9 cellular contexts compared by ENCODE assay signal in the genomic region with DNA sequence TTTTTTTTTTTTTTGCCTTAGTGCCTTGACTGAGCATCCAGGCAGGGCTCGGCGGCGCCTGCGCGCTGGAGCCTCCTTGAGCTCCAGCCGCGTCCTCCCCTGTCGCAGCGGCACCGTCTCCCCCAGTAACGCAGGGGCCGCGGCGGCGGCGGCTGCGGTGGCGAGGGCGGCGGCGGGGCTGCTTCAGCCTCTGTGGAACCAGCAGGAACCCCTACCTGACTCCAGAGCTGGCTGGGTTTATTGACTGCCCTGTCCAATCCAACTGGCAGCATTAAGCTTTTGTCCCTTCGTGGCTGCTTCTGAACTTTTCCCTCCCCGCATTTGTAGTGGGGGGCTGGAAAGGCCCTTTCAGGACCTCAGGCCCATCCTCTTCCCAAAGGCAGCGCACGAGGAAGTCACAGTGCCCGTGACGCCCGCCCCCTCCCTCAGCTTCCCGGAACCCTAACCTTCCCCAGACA. TPM values are rescaled to one million over a fixed set of nuclear protein-coding genes. Genes with fewer than 3 reads are reported as not detected.
DNase-seq lines count a peak whose midpoint lies in the region; ATAC-seq and TF ChIP-seq lines count a peak whose summit lies in the region.
"Had no signal": no experiment of that assay in that cellular context is flagged by ENCODE, and none has a peak within 500 bp of the region (broad histone marks: within the 10 kb centered on the region; RNA-seq: fewer than 3 reads in every experiment).

A gene with protein sequence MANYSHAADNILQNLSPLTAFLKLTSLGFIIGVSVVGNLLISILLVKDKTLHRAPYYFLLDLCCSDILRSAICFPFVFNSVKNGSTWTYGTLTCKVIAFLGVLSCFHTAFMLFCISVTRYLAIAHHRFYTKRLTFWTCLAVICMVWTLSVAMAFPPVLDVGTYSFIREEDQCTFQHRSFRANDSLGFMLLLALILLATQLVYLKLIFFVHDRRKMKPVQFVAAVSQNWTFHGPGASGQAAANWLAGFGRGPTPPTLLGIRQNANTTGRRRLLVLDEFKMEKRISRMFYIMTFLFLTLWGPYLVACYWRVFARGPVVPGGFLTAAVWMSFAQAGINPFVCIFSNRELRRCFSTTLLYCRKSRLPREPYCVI (minus strand): TSS at position 397 of the 458 bp plus-strand sequence. CDS start 2,106 bp downstream, outside the sequence.

- POLR2A ChIA-PET in SK-N-SH (lab: Yijun Ruan, JAX): interaction anchor here (0.9 to 1.2 kb wide), 3 partner anchors 9 to 636 kb away, joined by 3 to 5 read pairs (median 3); no protein-coding TSS in a partner anchor

- H3K4me3 Mint-ChIP-seq in CD4-positive, CD25-positive, alpha-beta regulatory T cell: peak within 1 kb of the TSS in 2 of 4 donors; percentile 38 to 48

- H3K4me2 ChIP-seq in SK-N-SH: peak within 1 kb of the TSS; percentile 95

- peaks cover 65% of the 10 kb centered on the region for H3K27me3 Mint-ChIP-seq in CD4-positive, CD25-positive, alpha-beta regulatory T cell

- ATAC-seq in CD4-positive, CD25-positive, alpha-beta regulatory T cell (ENCODE audit: low read depth in 2 of 2): peak in 1 of 2 donors; percentile 43
- ATAC-seq in GM19372 (IDR thresholded peaks at IDR 0.05; ENCODE audit: low read depth, unreplicated experiment): peak; percentile 73
- peak; percentile 82 for ATAC-seq in body of pancreas
- ATAC-seq in gastrocnemius medialis: no peak

- in situ Hi-C loops in gastrocnemius medialis (cut with MboI; ENCODE audit: low sequenced_read_pairs in 4 of 4): no loop called here

- H3K36me3 ChIP-seq in CD4-positive, CD25-positive, alpha-beta regulatory T cell (ENCODE audit: control insufficient read depth, insufficient read depth, low read length): no peaks in the 10 kb centered on the region
- no peaks in the 10 kb centered on the region for H3K36me3 ChIP-seq in SK-N-SH (replicated peaks in 1 of 2; ENCODE audit: control insufficient read depth in 1 of 2, insufficient read depth in 2 of 2, low read length in 1 of 2)
- no peaks in the 10 kb centered on the region for H3K36me3 ChIP-seq in body of pancreas (replicated peaks in 1 of 2; ENCODE audit: insufficient read depth in 1 of 2, low read depth in 2 of 2)
- no peaks in the 10 kb centered on the region for H3K36me3 ChIP-seq in gastrocnemius medialis

- TF ChIP-seq RAD21 in SK-N-SH (IDR thresholded peaks at IDR 0.05; ENCODE audit: low read length): no peak

- intact Hi-C loops in body of pancreas (cut with DNase I) (no loop called here), gastrocnemius medialis (cut with DNase I; ENCODE audit: low total_unique reads) (no loop called here)

- peaks cover 24% of the 10 kb centered on the region for H3K27me3 ChIP-seq in CD4-positive, CD25-positive, alpha-beta regulatory T cell (ENCODE audit: control insufficient read depth, insufficient read depth, low read length)
- no peaks in the 10 kb centered on the region for H3K27me3 ChIP-seq in SK-N-SH (ENCODE audit: insufficient read depth)
- H3K27me3 ChIP-seq in body of pancreas: no peaks in the 10 kb centered on the region
- H3K27me3 ChIP-seq in gastrocnemius medialis: peaks cover 0 to 9% (median 0%) of the 10 kb centered on the region in 3 donors

- no peaks in the 10 kb centered on the region for H3K36me3 Mint-ChIP-seq in CD4-positive, CD25-positive, alpha-beta regulatory T cell

- TF ChIP-seq EP300 in SK-N-SH (IDR thresholded peaks at IDR 0.05; ENCODE audit: borderline replicate concordance in 1 of 2, low read depth in 1 of 2, low read length in 1 of 2): peak in 1 of 2 experiments; percentile 29; a peak in 1 of 4 replicates

- CTCF ChIA-PET in SK-N-SH (lab: Yijun Ruan, JAX): interaction anchor here (0.7 to 1.7 kb wide), 8 partner anchors 13 to 688 kb away, joined by 3 to 9 read pairs (median 3); no protein-coding TSS in a partner anchor

- H3K9ac ChIP-seq in SK-N-SH: peak within 1 kb of the TSS; percentile 90
- H3K9ac ChIP-seq: KMS-11 had no signal

- H3F3A ChIP-seq in SK-N-SH (replicated peaks; ENCODE audit: insufficient read depth): peaks cover 24% of the 10 kb centered on the region

- no peak for TF ChIP-seq CTCF in SK-N-SH (IDR thresholded peaks at IDR 0.05)
- no peak for TF ChIP-seq CTCF in body of pancreas (IDR thresholded peaks at IDR 0.05)
- TF ChIP-seq CTCF in gastrocnemius medialis (IDR thresholded peaks at IDR 0.05 in 4 of 5, conservative IDR thresholded peaks at IDR 0.05 in 1 of 5): no peak

- H3K9me3 ChIP-seq in CD4-positive, CD25-positive, alpha-beta regulatory T cell (ENCODE audit: control insufficient read depth in 2 of 2, low read length in 2 of 2): no peaks in the 10 kb centered on the region
- no peaks in the 10 kb centered on the region for H3K9me3 ChIP-seq in SK-N-SH
- H3K9me3 ChIP-seq in body of pancreas: no peaks in the 10 kb centered on the region
- no peaks in the 10 kb centered on the region for H3K9me3 ChIP-seq in gastrocnemius medialis

- TF ChIP-seq POLR2A in body of pancreas (IDR thresholded peaks at IDR 0.05) (no peak), gastrocnemius medialis (IDR thresholded peaks at IDR 0.05) (no peak)

- no peaks in the 10 kb centered on the region for H4K20me1 ChIP-seq in SK-N-SH (ENCODE audit: insufficient read depth)

- H3K4me3 ChIP-seq in CD4-positive, CD25-positive, alpha-beta regulatory T cell (ENCODE audit: low read depth, low read length): no peak within 1 kb of the TSS
- peak within 1 kb of the TSS; percentile 59 to 86 for H3K4me3 ChIP-seq in SK-N-SH (ENCODE audit: low read depth in 2 of 2, low read length in 1 of 2)
- H3K4me3 ChIP-seq in body of pancreas: no peak within 1 kb of the TSS
- H3K4me3 ChIP-seq in iPS-11a (ENCODE audit: low read depth, low read length): peak within 1 kb of the TSS; percentile 48
- H3K4me3 ChIP-seq in gastrocnemius medialis: peak within 1 kb of the TSS; percentile 40 to 54 (median 52)

- WGBS in SK-N-SH (ENCODE audit: low lambda C conversion rate): under 1% methylated on average over 26 of the region's 29 CpGs
- WGBS in body of pancreas, 2 donors: 1 to 4% methylated on average over 8 to 22 of the region's 29 CpGs

- no peaks in the 10 kb centered on the region for H3K79me2 ChIP-seq in SK-N-SH (ENCODE audit: insufficient read depth)

- no peak within 1 kb of the TSS for H3K27ac ChIP-seq in CD4-positive, CD25-positive, alpha-beta regulatory T cell (ENCODE audit: insufficient read depth, low read length, poor library complexity, severe bottlenecking)
- peak within 1 kb of the TSS; percentile 95 to 96 for H3K27ac ChIP-seq in SK-N-SH (ENCODE audit: low read depth in 2 of 2, low read length in 1 of 2)
- H3K27ac ChIP-seq in body of pancreas: peak within 1 kb of the TSS in 1 of 4 donors; percentile 28
- H3K27ac ChIP-seq in gastrocnemius medialis: peak within 1 kb of the TSS in 1 of 4 donors; percentile 18
- H3K27ac ChIP-seq: KMS-11 had no signal

- DNase-seq in CD4-positive, CD25-positive, alpha-beta regulatory T cell: peak in 2 of 3 donors; percentile 24 to 26
- DNase-seq in HUDEP-2 (lab: John Stamatoyannopoulos, UW; ENCODE audit: unreplicated experiment in 76 of 76) (peak in 45 of 76 experiments; percentile 2 to 54 (median 29)), SK-N-SH (peak; percentile 92), body of pancreas (peak; percentile 21 to 61 (median 40)), gastrocnemius medialis (peak in 1 of 2 donors; percentile 9), kidney glomerular epithelial cell (lab: John Stamatoyannopoulos, UW) (no peak)

- H3K9me3 Mint-ChIP-seq in CD4-positive, CD25-positive, alpha-beta regulatory T cell: peaks cover 0 to 2% (median 0%) of the 10 kb centered on the region in 7 donors

- no peaks in the 10 kb centered on the region for H3K4me1 ChIP-seq in CD4-positive, CD25-positive, alpha-beta regulatory T cell (ENCODE audit: control insufficient read depth, insufficient read depth, low read length, poor library complexity, severe bottlenecking)
- peaks cover 0 to 18% of the 10 kb centered on the region in 2 experiments; a peak in 2 of 4 replicates for H3K4me1 ChIP-seq in SK-N-SH (ENCODE audit: control insufficient read depth in 1 of 2, insufficient read depth in 2 of 2, low read depth in 1 of 2, low read length in 1 of 2)
- peaks cover 6% of the 10 kb centered on the region for H3K4me1 ChIP-seq in body of pancreas
- H3K4me1 ChIP-seq in gastrocnemius medialis: peaks cover 0 to 16% of the 10 kb centered on the region in 2 donors

- peaks cover 0 to 8% (median 1%) of the 10 kb centered on the region in 4 donors for H3K4me1 Mint-ChIP-seq in CD4-positive, CD25-positive, alpha-beta regulatory T cell

- H3K27ac Mint-ChIP-seq in CD4-positive, CD25-positive, alpha-beta regulatory T cell: no peak within 1 kb of the TSS

- H2AFZ ChIP-seq in SK-N-SH (ENCODE audit: low read depth): peak within 1 kb of the TSS; percentile 93

- H3K9me2 ChIP-seq in SK-N-SH: no peaks in the 10 kb centered on the region

TF ChIP-seq in SK-N-SH, 30 proteins besides CTCF, POLR2A, EP300 and RAD21 (continues in another document):
- TF ChIP-seq NFIC (IDR thresholded peaks at IDR 0.05; ENCODE audit: borderline replicate concordance): no peak
- no peak for TF ChIP-seq RXRA (IDR thresholded peaks at IDR 0.05; ENCODE audit: borderline replicate concordance, low read depth)
- TF ChIP-seq POLR2AphosphoS5 (IDR thresholded peaks at IDR 0.05; ENCODE audit: low read depth, low read length): peak; percentile 47; the same call in 1 of the 2 replicates
- TF ChIP-seq CHD2 (IDR thresholded peaks at IDR 0.05; ENCODE audit: low read length, partially characterized antibody): no peak
- 0 out of 2 replicates have a peak, but pooled peaks have one; percentile 12 for TF ChIP-seq ELF1 (IDR thresholded peaks at IDR 0.05)
- no peak for TF ChIP-seq GATA2 (CRISPR knock-in tag; IDR thresholded peaks at IDR 0.05)
- TF ChIP-seq, protein P1, sequence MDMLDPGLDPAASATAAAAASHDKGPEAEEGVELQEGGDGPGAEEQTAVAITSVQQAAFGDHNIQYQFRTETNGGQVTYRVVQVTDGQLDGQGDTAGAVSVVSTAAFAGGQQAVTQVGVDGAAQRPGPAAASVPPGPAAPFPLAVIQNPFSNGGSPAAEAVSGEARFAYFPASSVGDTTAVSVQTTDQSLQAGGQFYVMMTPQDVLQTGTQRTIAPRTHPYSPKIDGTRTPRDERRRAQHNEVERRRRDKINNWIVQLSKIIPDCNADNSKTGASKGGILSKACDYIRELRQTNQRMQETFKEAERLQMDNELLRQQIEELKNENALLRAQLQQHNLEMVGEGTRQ (IDR thresholded peaks at IDR 0.05; ENCODE audit: borderline replicate concordance, low read depth, low read length): no peak
- TF ChIP-seq, protein P2, sequence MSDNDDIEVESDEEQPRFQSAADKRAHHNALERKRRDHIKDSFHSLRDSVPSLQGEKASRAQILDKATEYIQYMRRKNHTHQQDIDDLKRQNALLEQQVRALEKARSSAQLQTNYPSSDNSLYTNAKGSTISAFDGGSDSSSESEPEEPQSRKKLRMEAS (IDR thresholded peaks at IDR 0.05; ENCODE audit: low read depth): peak; percentile 55; the same call in 1 of the 2 replicates

RNA-seq across cellular contexts. Expression of the gene that starts here (rescaled TPM):
- total RNA-seq in CD4-positive, CD25-positive, alpha-beta regulatory T cell: not detected
- not detected for polyA plus RNA-seq in CD4-positive, CD25-positive, alpha-beta regulatory T cell
- polyA plus RNA-seq in SK-N-SH (2012; rRNA removed): 2.9 and 4.3 TPM in 2 replicates
- polyA plus RNA-seq in SK-N-SH (2012; cell fraction: cytosol; rRNA removed): 4.0 and 4.8 TPM in 2 replicates
- 1.5 and 3.5 TPM in 2 replicates for polyA plus RNA-seq in SK-N-SH (2012; cell fraction: nucleus; rRNA removed)
- total RNA-seq in body of pancreas: under 1 TPM; 0.26 to 0.33 TPM
- total RNA-seq in gastrocnemius medialis: 1 to 10 TPM in 1 of 4 donors, under 1 TPM in 2, not detected in 1; 0.13 to 3.1 (median 0.82) TPM

Comparison
In these comparisons a context has a peak if more than half of its experiments do, and no peak if none do; other contexts are left out.
1. Peak in DNase-seq in CD4-positive, CD25-positive, alpha-beta regulatory T cell; RNA of the gene not detected or under 1 TPM.
2. Peak in DNase-seq and ATAC-seq in body of pancreas; RNA of the gene not detected or under 1 TPM.
3. H3K4me3 ChIP-seq: peak in SK-N-SH (2 of 2), iPS-11a (single experiment) and gastrocnemius medialis (4 of 4); none in CD4-positive, CD25-positive, alpha-beta regulatory T cell (single experiment) and body of pancreas (0 of 2).